11 cellular contexts compared by ENCODE assay signal in the genomic region with DNA sequence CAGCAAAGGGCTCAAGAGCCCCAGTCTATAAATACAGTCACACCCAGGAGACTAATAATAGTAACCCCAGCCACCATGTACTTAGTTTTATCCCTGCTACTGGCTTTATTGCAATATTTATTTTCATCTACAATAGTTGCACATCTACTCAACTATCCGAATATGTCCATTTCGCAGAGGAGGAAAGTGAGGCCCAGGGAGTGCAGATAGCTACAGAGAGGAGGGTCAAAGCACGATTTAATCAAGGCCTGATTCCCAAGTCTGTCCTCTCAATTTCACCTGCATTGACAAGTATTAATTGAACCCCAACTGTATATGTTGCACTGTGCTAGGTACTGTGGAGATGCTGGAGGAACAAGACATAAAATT. TPM values are rescaled to one million over a fixed set of nuclear protein-coding genes. Genes with fewer than 3 reads are reported as not detected.
DNase-seq lines count a peak whose midpoint lies in the region; ATAC-seq and TF ChIP-seq lines count a peak whose summit lies in the region.
"Had no signal": no experiment of that assay in that cellular context is flagged by ENCODE, and none has a peak within 500 bp of the region (broad histone marks: within the 10 kb centered on the region; RNA-seq: fewer than 3 reads in every experiment).

No MANE protein-coding gene starts in this region.

- peak overlapping the region; percentile 92 for H3K27ac ChIP-seq in adipose tissue (ENCODE audit: low read depth, low read length)
- peak overlapping the region; percentile 75 for H3K27ac ChIP-seq in layer of hippocampus (ENCODE audit: low read depth, low read length)
- peak overlapping the region; percentile 93 for H3K27ac ChIP-seq in suprapubic skin

- TF ChIP-seq CTCF in suprapubic skin (IDR thresholded peaks at IDR 0.05): no peak

- no peak for TF ChIP-seq POLR2A in suprapubic skin (IDR thresholded peaks at IDR 0.05)

- H3K4me1 Mint-ChIP-seq in activated CD4-positive, alpha-beta T cell treated with anti-CD3 and anti-CD28 coated beads for 36 hours: peaks cover 34% of the 10 kb centered on the region

- no peaks in the 10 kb centered on the region for H3K9me3 Mint-ChIP-seq in activated CD4-positive, alpha-beta T cell treated with anti-CD3 and anti-CD28 coated beads for 36 hours (ENCODE audit: low read depth)

- H3K36me3 ChIP-seq in suprapubic skin: no peaks in the 10 kb centered on the region

- ATAC-seq in activated CD4-positive, alpha-beta T cell treated with anti-CD3 and anti-CD28 coated beads for 36 hours: no peak
- ATAC-seq in GM21360 (IDR thresholded peaks at IDR 0.05; ENCODE audit: unreplicated experiment): no peak

- H3K4me1 ChIP-seq in suprapubic skin: peaks cover 37% of the 10 kb centered on the region

- POLR2A ChIA-PET in activated CD4-positive, alpha-beta T cell treated with anti-CD3 and anti-CD28 coated beads for 36 hours (lab: Charles Lee): interaction anchor here (0.6 to 0.8 kb wide), 2 partner anchors 15 to 110 kb away, joined by 3 read pairs; no protein-coding TSS in a partner anchor

- peaks cover 2% of the 10 kb centered on the region for H3K36me3 Mint-ChIP-seq in activated CD4-positive, alpha-beta T cell treated with anti-CD3 and anti-CD28 coated beads for 36 hours (ENCODE audit: low read depth)

- no peaks in the 10 kb centered on the region for H3K9me3 ChIP-seq in suprapubic skin

- no peak for TF ChIP-seq EP300 in suprapubic skin (IDR thresholded peaks at IDR 0.05)

- CTCF ChIA-PET in activated CD4-positive, alpha-beta T cell treated with anti-CD3 and anti-CD28 coated beads for 36 hours (lab: Charles Lee): interaction anchor here (0.8 to 1.7 kb wide), 2 partner anchors 13 to 25 kb away, joined by 4 to 8 read pairs; no protein-coding TSS in a partner anchor

- H3K27me3 ChIP-seq in layer of hippocampus (ENCODE audit: control insufficient read depth, insufficient read depth, low read length): no peaks in the 10 kb centered on the region
- H3K27me3 ChIP-seq in suprapubic skin: no peaks in the 10 kb centered on the region

- H3K4me3 Mint-ChIP-seq in activated CD4-positive, alpha-beta T cell treated with anti-CD3 and anti-CD28 coated beads for 36 hours: peak overlapping the region; percentile 81
- H3K4me3 Mint-ChIP-seq: neural crest cell had no signal

- 48 to 84% (median 67%) methylated on average over 3 of the region's 3 CpGs for WGBS in adipose tissue, 3 donors
- WGBS in suprapubic skin: 63% methylated on average over 3 of the region's 3 CpGs

- no peaks in the 10 kb centered on the region for H3K27me3 Mint-ChIP-seq in activated CD4-positive, alpha-beta T cell treated with anti-CD3 and anti-CD28 coated beads for 36 hours

- DNase-seq in activated CD4-positive, alpha-beta T cell treated with anti-CD3 and anti-CD28 coated beads for 36 hours: no peak
- DNase-seq in activated CD4-positive, alpha-beta T cell treated with anti-CD3 and anti-CD28 coated beads for 48 hours: no peak
- DNase-seq in suprapubic skin (ENCODE audit: low spot score in 2 of 2): no peak
- DNase-seq in iPS-NIHi11 (ENCODE audit: low spot score): no peak
- no peak for DNase-seq in NCI-H1048 (lab: John Stamatoyannopoulos, UW)
- DNase-seq: ACHN, NCI-H1105 had no signal

- peak overlapping the region; percentile 49 for H3K4me3 ChIP-seq in suprapubic skin

- peak overlapping the region; percentile 92 for H3K27ac Mint-ChIP-seq in activated CD4-positive, alpha-beta T cell treated with anti-CD3 and anti-CD28 coated beads for 36 hours

- intact Hi-C loops in activated CD4-positive, alpha-beta T cell treated with anti-CD3 and anti-CD28 coated beads for 36 hours (cut with DNase I, micrococcal nuclease): loop anchor here (2.0 to 10.0 kb wide), 3 partner anchors 45 to 165 kb away; partner anchors contain the start of genes GPKOW (in 1 of the 2) and GRIPAP1 (in 1 of the 2)

RNA-seq across cellular contexts. Expression of gene PLP2, which starts 4.0 kb away (rescaled TPM):
- 100 to 1,000 TPM; 174 to 202 TPM for total RNA-seq in activated CD4-positive, alpha-beta T cell treated with anti-CD3 and anti-CD28 coated beads for 36 hours
- polyA plus RNA-seq in adipose tissue: 100 to 1,000 TPM in 2 of 3 donors, 10 to 100 TPM in 1; 82.9 to 246 (median 116) TPM
- total RNA-seq in suprapubic skin: 100 to 1,000 TPM; 159 to 250 (median 205) TPM

RNA-seq across cellular contexts. Expression of gene MAGIX, which starts 5.2 kb away (rescaled TPM):
- 1 to 10 TPM in 1 of 2 experiments, under 1 TPM in 1; 0.49 to 1.3 TPM for total RNA-seq in activated CD4-positive, alpha-beta T cell treated with anti-CD3 and anti-CD28 coated beads for 36 hours
- polyA plus RNA-seq in adipose tissue: 10 to 100 TPM in 1 of 3 donors, 1 to 10 TPM in 2; 3.3 to 12.7 (median 3.4) TPM
- 10 to 100 TPM in 2 of 4 donors, 1 to 10 TPM in 2; 4.9 to 14.9 (median 9.0) TPM for total RNA-seq in suprapubic skin

RNA-seq across cellular contexts. Expression of gene PRICKLE3, which starts 18.4 kb away (rescaled TPM):
- 10 to 100 TPM; 22.3 to 23.0 TPM for total RNA-seq in activated CD4-positive, alpha-beta T cell treated with anti-CD3 and anti-CD28 coated beads for 36 hours
- polyA plus RNA-seq in adipose tissue: 1 to 10 TPM; 6.0 to 8.4 (median 7.8) TPM
- total RNA-seq in suprapubic skin: 10 to 100 TPM; 20.8 to 47.9 (median 31.1) TPM

RNA-seq across cellular contexts. Expression of gene SYP, which starts 32.3 kb away (rescaled TPM):
- total RNA-seq in activated CD4-positive, alpha-beta T cell treated with anti-CD3 and anti-CD28 coated beads for 36 hours: 1 to 10 TPM; 7.2 to 8.5 TPM
- 1 to 10 TPM; 1.4 to 6.8 (median 2.1) TPM for polyA plus RNA-seq in adipose tissue
- total RNA-seq in suprapubic skin: 1 to 10 TPM in 2 of 4 donors, under 1 TPM in 1, not detected in 1; 0.30 to 1.6 (median 1.3) TPM

RNA-seq across cellular contexts. Expression of gene GPKOW, which starts 44.2 kb away (rescaled TPM):
- 10 to 100 TPM; 17.8 to 21.2 TPM for total RNA-seq in activated CD4-positive, alpha-beta T cell treated with anti-CD3 and anti-CD28 coated beads for 36 hours
- polyA plus RNA-seq in adipose tissue: 10 to 100 TPM in 2 of 3 donors, 1 to 10 TPM in 1; 8.7 to 19.0 (median 12.9) TPM
- total RNA-seq in suprapubic skin: 10 to 100 TPM; 27.7 to 31.7 (median 28.9) TPM
